In genomic region chr18:76258209-76258608, GRCh38 we compare ENCODE assay signal across 15 cellular contexts.
"Had no signal": no experiment of that assay in that cellular context is flagged by ENCODE, and none has a peak within 500 bp of the region (broad histone marks: within the 10 kb centered on the region; RNA-seq: fewer than 3 reads in every experiment).

No MANE protein-coding gene starts in this region.

- H3K9me3 ChIP-seq: body of pancreas, esophagus muscularis mucosa, heart left ventricle, left ventricle myocardium inferior, neutrophil, right atrium auricular region, tibial nerve had no signal

- H3K4me3 ChIP-seq: body of pancreas, esophagus muscularis mucosa, left ventricle myocardium inferior, tibial nerve had no signal

- H3K36me3 ChIP-seq: esophagus muscularis mucosa, heart left ventricle, left ventricle myocardium inferior, neutrophil, right atrium auricular region, tibial nerve had no signal

- H3K27me3 ChIP-seq: body of pancreas, right atrium auricular region, tibial nerve had no signal

- H3K27ac ChIP-seq: body of pancreas, esophagus muscularis mucosa, heart left ventricle, left ventricle myocardium inferior, neutrophil, right atrium auricular region, tibial nerve had no signal

- H3K4me1 ChIP-seq: body of pancreas, right atrium auricular region had no signal

- DNase-seq: activated CD4-positive, alpha-beta T cell treated with anti-CD3 and anti-CD28 coated beads for 48 hours; activated CD8-positive, alpha-beta memory T cell treated with anti-CD3 and anti-CD28 coated beads for 24 hours; activated naive CD4-positive, alpha-beta T cell treated with anti-CD3 and anti-CD28 coated beads, Interleukin-2, amount 10 ng/mL, durations not matched to agents 7 days and 5 days; body of pancreas; cerebellar nuclear complex; foreskin melanocyte; heart left ventricle; kidney; left ventricle myocardium inferior; small intestine; T-helper 17 cell had no signal

- ATAC-seq: body of pancreas, T-helper 17 cell had no signal
